23 cellular contexts compared by ENCODE assay signal in the genomic region with DNA sequence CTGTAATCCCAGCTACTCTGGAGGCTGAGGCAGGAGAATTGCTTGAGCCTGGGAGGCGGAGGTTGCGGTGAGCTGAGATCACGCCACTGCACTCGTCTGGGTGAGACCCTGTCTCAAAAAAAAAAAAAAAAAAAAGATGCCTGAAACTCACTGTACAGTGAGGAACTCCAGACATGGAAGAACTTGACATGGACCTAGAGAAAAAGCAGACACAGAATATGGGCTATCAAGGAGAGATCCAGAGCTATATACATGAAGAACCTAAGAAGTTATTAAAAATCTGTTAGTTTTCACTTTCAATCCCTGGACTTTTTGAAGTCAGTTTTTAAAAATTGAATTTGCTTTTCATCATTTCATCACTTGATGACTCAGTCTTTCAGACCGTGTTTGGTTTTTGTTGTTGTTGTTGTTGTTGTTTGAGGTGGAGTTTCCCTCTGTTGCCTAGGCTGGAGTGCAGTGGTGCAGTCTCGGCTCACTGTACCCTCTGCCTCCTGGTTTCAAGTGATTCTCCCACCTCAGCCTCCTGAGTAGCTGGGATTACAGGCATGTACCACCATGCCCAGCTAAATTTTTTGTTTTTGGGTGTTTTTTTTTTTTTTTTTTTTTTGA. TPM values are rescaled to one million over a fixed set of nuclear protein-coding genes. Genes with fewer than 3 reads are reported as not detected.
DNase-seq lines count a peak whose midpoint lies in the region; ATAC-seq and TF ChIP-seq lines count a peak whose summit lies in the region.
"Had no signal": no experiment of that assay in that cellular context is flagged by ENCODE, and none has a peak within 500 bp of the region (broad histone marks: within the 10 kb centered on the region; RNA-seq: fewer than 3 reads in every experiment).

No MANE protein-coding gene starts in this region.

- TF ChIP-seq CTCF in CD8-positive, alpha-beta T cell (IDR thresholded peaks at IDR 0.05), result no peak
- TF ChIP-seq CTCF in HFFc6 (IDR thresholded peaks at IDR 0.05), result no peak

- peak; percentile 46 to 55 for ATAC-seq in activated CD4-positive, CD25-positive, alpha-beta regulatory T cell treated with anti-CD3 and anti-CD28 coated beads, Interleukin-2, amount 50 U/mL, for 24 hours
- ATAC-seq in CD8-positive, alpha-beta T cell, result no peak
- no peak for ATAC-seq in GM19351 (IDR thresholded peaks at IDR 0.05; ENCODE audit: unreplicated experiment)

- no peak overlapping the region for H4K8ac ChIP-seq in trophoblast cell (ENCODE audit: low read depth, low read length)

- no peak overlapping the region for H2AK5ac ChIP-seq in trophoblast cell (ENCODE audit: low read length)

- no peak overlapping the region for H3K23ac ChIP-seq in trophoblast cell (ENCODE audit: low read length)

- H3K79me2 ChIP-seq in trophoblast cell (ENCODE audit: control insufficient read depth, insufficient read depth, low read length, poor library complexity), result peaks cover 5% of the 10 kb centered on the region

- no peak overlapping the region for H3K9ac ChIP-seq in trophoblast cell (ENCODE audit: low read length)

- H3K18ac ChIP-seq in trophoblast cell (ENCODE audit: low read length), result no peak overlapping the region

- H3K27ac ChIP-seq in CD8-positive, alpha-beta T cell (ENCODE audit: low read depth, low read length), result no peak overlapping the region
- H3K27ac ChIP-seq in trophoblast cell (ENCODE audit: low read depth, low read length), result no peak overlapping the region
- H3K27ac ChIP-seq: HL-60 had no signal

- H3K4me1 Mint-ChIP-seq in CD8-positive, alpha-beta T cell (ENCODE audit: low read depth), result peaks cover 25% of the 10 kb centered on the region
- H3K4me1 Mint-ChIP-seq in activated T-helper 1 cell treated with anti-CD3 and anti-CD28 coated beads, Interleukin-12 subunit alpha, Interleukin-12 subunit beta, Interleukin-2, Interleukin-4 antibody, amounts not matched to agents 30 ng/mL and 10 ng/mL and 1 ng/mL, durations not matched to agents 14 hours and 24 hours and 36 hours (ENCODE audit: low read depth), result no peaks in the 10 kb centered on the region
- H3K4me1 Mint-ChIP-seq in HFFc6 (ENCODE audit: low read depth), result peaks cover 23% of the 10 kb centered on the region

- no peak overlapping the region for H4K91ac ChIP-seq in trophoblast cell (ENCODE audit: low read depth, low read length)

- CTCF ChIA-PET in CD8-positive, alpha-beta T cell (lab: Charles Lee), result interaction anchor here (1.7 kb wide), 1 partner anchor 61 kb away, joined by 4 read pairs; no protein-coding TSS in a partner anchor

- no peak overlapping the region for H2BK12ac ChIP-seq in trophoblast cell (ENCODE audit: low read length)

- H3K9me3 Mint-ChIP-seq in CD8-positive, alpha-beta T cell, result no peaks in the 10 kb centered on the region
- no peaks in the 10 kb centered on the region for H3K9me3 Mint-ChIP-seq in activated T-helper 1 cell treated with anti-CD3 and anti-CD28 coated beads, Interleukin-12 subunit alpha, Interleukin-12 subunit beta, Interleukin-2, Interleukin-4 antibody, amounts not matched to agents 30 ng/mL and 10 ng/mL and 1 ng/mL, durations not matched to agents 14 hours and 24 hours and 36 hours
- no peaks in the 10 kb centered on the region for H3K9me3 Mint-ChIP-seq in HFFc6
- H3K9me3 Mint-ChIP-seq: CD8-positive, alpha-beta memory T cell had no signal

- H4K12ac ChIP-seq in trophoblast cell (ENCODE audit: low read depth, low read length), result no peak overlapping the region

- no peak overlapping the region for H3K4me3 ChIP-seq in CD8-positive, alpha-beta T cell (ENCODE audit: low read depth, low read length)
- H3K4me3 ChIP-seq in trophoblast cell (ENCODE audit: low read depth, low read length), result no peak overlapping the region

- H3K36me3 Mint-ChIP-seq in CD8-positive, alpha-beta T cell, result peaks cover 59% of the 10 kb centered on the region
- peaks cover 29% of the 10 kb centered on the region for H3K36me3 Mint-ChIP-seq in activated T-helper 1 cell treated with anti-CD3 and anti-CD28 coated beads, Interleukin-12 subunit alpha, Interleukin-12 subunit beta, Interleukin-2, Interleukin-4 antibody, amounts not matched to agents 30 ng/mL and 10 ng/mL and 1 ng/mL, durations not matched to agents 14 hours and 24 hours and 36 hours (ENCODE audit: low read depth)
- H3K36me3 Mint-ChIP-seq in HFFc6 (ENCODE audit: low read depth), result peaks cover 29% of the 10 kb centered on the region

- H3K4ac ChIP-seq in trophoblast cell (ENCODE audit: low read depth, low read length), result peak overlapping the region; percentile 64

- POLR2A ChIA-PET in CD8-positive, alpha-beta T cell (lab: Charles Lee), result interaction anchor here (0.6 kb wide), 1 partner anchor 88 kb away, joined by 5 read pairs; no protein-coding TSS in a partner anchor

- H3K14ac ChIP-seq in trophoblast cell (ENCODE audit: low read length), result no peak overlapping the region

- no peaks in the 10 kb centered on the region for H3K4me1 ChIP-seq in CD8-positive, alpha-beta T cell (ENCODE audit: insufficient read depth, low read length)
- H3K4me1 ChIP-seq in trophoblast cell (ENCODE audit: control insufficient read depth in 1 of 2, insufficient read depth in 2 of 2, low read length in 2 of 2), result no peaks in the 10 kb centered on the region

- H3K36me3 ChIP-seq in CD8-positive, alpha-beta T cell (ENCODE audit: insufficient read depth, low read length), result peaks cover 23% of the 10 kb centered on the region
- peaks cover 24 to 30% of the 10 kb centered on the region in 2 experiments for H3K36me3 ChIP-seq in trophoblast cell (ENCODE audit: control insufficient read depth in 1 of 2, insufficient read depth in 2 of 2, low read length in 2 of 2)

- no peak overlapping the region for H2BK120ac ChIP-seq in trophoblast cell (ENCODE audit: insufficient read depth, low read length, poor library complexity)

- no peaks in the 10 kb centered on the region for H3K9me3 ChIP-seq in CD8-positive, alpha-beta T cell (ENCODE audit: low read length)
- no peaks in the 10 kb centered on the region for H3K9me3 ChIP-seq in trophoblast cell (ENCODE audit: insufficient read depth, low read depth, low read length)

- no peak for DNase-seq in activated CD4-positive, CD25-positive, alpha-beta regulatory T cell treated with anti-CD3 and anti-CD28 coated beads, Interleukin-2, amount 50 U/mL, for 72 hours
- no peak for DNase-seq in CD8-positive, alpha-beta T cell
- no peak for DNase-seq in activated T-helper 1 cell treated with anti-CD3 and anti-CD28 coated beads, Interleukin-12 subunit alpha, Interleukin-12 subunit beta, Interleukin-2, Interleukin-4 antibody, amounts not matched to agents 30 ng/mL and 10 ng/mL and 1 ng/mL, durations not matched to agents 14 hours and 24 hours and 36 hours (ENCODE audit: low spot score)
- no peak for DNase-seq in trophoblast cell
- DNase-seq in erythroblast (lab: John Stamatoyannopoulos, UW), result no peak
- DNase-seq in HFFc6, result no peak
- DNase-seq: CD8-positive, alpha-beta memory T cell; IMR-90; NCI-H1417 treated with DMSO at 0.1 percent for 48 hours; NCI-H187 treated with DMSO at 0.1 percent for 48 hours; NCI-H226; NCI-H524; NCI-H82; SHP77 treated with DMSO at 0.1 percent for 48 hours had no signal

- no peaks in the 10 kb centered on the region for H3K79me1 ChIP-seq in trophoblast cell (ENCODE audit: low read length)

- no peaks in the 10 kb centered on the region for H3K27me3 Mint-ChIP-seq in CD8-positive, alpha-beta T cell (ENCODE audit: low read depth)
- no peaks in the 10 kb centered on the region for H3K27me3 Mint-ChIP-seq in activated T-helper 1 cell treated with anti-CD3 and anti-CD28 coated beads, Interleukin-12 subunit alpha, Interleukin-12 subunit beta, Interleukin-2, Interleukin-4 antibody, amounts not matched to agents 30 ng/mL and 10 ng/mL and 1 ng/mL, durations not matched to agents 14 hours and 24 hours and 36 hours (ENCODE audit: insufficient read depth)
- no peaks in the 10 kb centered on the region; the same call in 1 of the 2 replicates for H3K27me3 Mint-ChIP-seq in HFFc6 (ENCODE audit: insufficient read depth)
- H3K27me3 Mint-ChIP-seq: CD8-positive, alpha-beta memory T cell had no signal

- H2BK5ac ChIP-seq in trophoblast cell (ENCODE audit: low read depth, low read length, poor library complexity), result no peak overlapping the region

- intact Hi-C loops in CD8-positive, alpha-beta T cell (cut with DNase I, micrococcal nuclease), result loop anchor here in 1 of 2 experiments (2.0 kb wide), 1 partner anchor 15 kb away; no protein-coding TSS in a partner anchor
- intact Hi-C loops in activated T-helper 1 cell treated with anti-CD3 and anti-CD28 coated beads, Interleukin-12 subunit alpha, Interleukin-12 subunit beta, Interleukin-2, Interleukin-4 antibody, amounts not matched to agents 30 ng/mL and 10 ng/mL and 1 ng/mL, durations not matched to agents 14 hours and 24 hours and 36 hours (cut with micrococcal nuclease), result no loop called here

- no peaks in the 10 kb centered on the region for H3K27me3 ChIP-seq in CD8-positive, alpha-beta T cell (ENCODE audit: insufficient read depth, low read length)
- no peaks in the 10 kb centered on the region for H3K27me3 ChIP-seq in trophoblast cell (ENCODE audit: insufficient read depth, low read length)

- TF ChIP-seq POLR2A in erythroblast (IDR thresholded peaks at IDR 0.05; ENCODE audit: low read length), result no peak

- H3K4me3 Mint-ChIP-seq in CD8-positive, alpha-beta T cell, result no peak overlapping the region
- H3K4me3 Mint-ChIP-seq in activated T-helper 1 cell treated with anti-CD3 and anti-CD28 coated beads, Interleukin-12 subunit alpha, Interleukin-12 subunit beta, Interleukin-2, Interleukin-4 antibody, amounts not matched to agents 30 ng/mL and 10 ng/mL and 1 ng/mL, durations not matched to agents 14 hours and 24 hours and 36 hours, result no peak overlapping the region
- H3K4me3 Mint-ChIP-seq in HFFc6, result no peak overlapping the region
- H3K4me3 Mint-ChIP-seq: CD8-positive, alpha-beta memory T cell had no signal

- no peak overlapping the region for H3K4me2 ChIP-seq in trophoblast cell (ENCODE audit: low read length)

- peak overlapping the region; percentile 27 for H3K27ac Mint-ChIP-seq in CD8-positive, alpha-beta T cell
- H3K27ac Mint-ChIP-seq in activated T-helper 1 cell treated with anti-CD3 and anti-CD28 coated beads, Interleukin-12 subunit alpha, Interleukin-12 subunit beta, Interleukin-2, Interleukin-4 antibody, amounts not matched to agents 30 ng/mL and 10 ng/mL and 1 ng/mL, durations not matched to agents 14 hours and 24 hours and 36 hours, result peak overlapping the region; percentile 55
- H3K27ac Mint-ChIP-seq in HFFc6, result no peak overlapping the region

- no peak overlapping the region for H2AFZ ChIP-seq in trophoblast cell (ENCODE audit: insufficient read depth, low read length, poor library complexity)

- no CpG with 5 or more reads among the region's 6 CpGs for WGBS in trophoblast cell (ENCODE audit: extremely low coverage, insufficient coverage, insufficient read length)

RNA-seq across cellular contexts. Expression of a gene that starts 20.3 kb away (rescaled TPM):
- 100 to 1,000 TPM; 173 to 179 TPM for total RNA-seq in CD8-positive, alpha-beta T cell
- total RNA-seq in activated T-helper 1 cell treated with anti-CD3 and anti-CD28 coated beads, Interleukin-12 subunit alpha, Interleukin-12 subunit beta, Interleukin-2, Interleukin-4 antibody, amounts not matched to agents 30 ng/mL and 10 ng/mL and 1 ng/mL, durations not matched to agents 14 hours and 24 hours and 36 hours, result 88.4 and 97.3 TPM in 2 replicates
- 156 and 175 TPM in 2 replicates for polyA plus RNA-seq in trophoblast cell (2013)
- total RNA-seq in HFFc6 (2021; fragmentation: NEBNext Ultra II Directional; extraction: Animal tissue kit (Norgen Biotek cat#: 25700)), result 10 to 100 TPM; 55.1 to 64.8 (median 59.8) TPM

RNA-seq across cellular contexts. Expression of a gene that starts 21.2 kb away (rescaled TPM):
- not detected for total RNA-seq in CD8-positive, alpha-beta T cell
- 1.4 and 1.5 TPM in 2 replicates for total RNA-seq in activated T-helper 1 cell treated with anti-CD3 and anti-CD28 coated beads, Interleukin-12 subunit alpha, Interleukin-12 subunit beta, Interleukin-2, Interleukin-4 antibody, amounts not matched to agents 30 ng/mL and 10 ng/mL and 1 ng/mL, durations not matched to agents 14 hours and 24 hours and 36 hours
- polyA plus RNA-seq in trophoblast cell (2013), result 0.18 and 0.31 TPM in 2 replicates
- total RNA-seq in HFFc6 (2021; fragmentation: NEBNext Ultra II Directional; extraction: Animal tissue kit (Norgen Biotek cat#: 25700)), result not detected
- total RNA-seq: A172, H1, HT1080, IMR-90, M059J, RPMI7951 had no signal
- polyA plus RNA-seq: BJ; CD8-positive, alpha-beta memory T cell; H1; IMR-90 had no signal

RNA-seq across cellular contexts. Expression of a gene that starts 27.8 kb away (rescaled TPM):
- 1 to 10 TPM; 1.5 to 2.1 TPM for total RNA-seq in CD8-positive, alpha-beta T cell
- total RNA-seq in activated T-helper 1 cell treated with anti-CD3 and anti-CD28 coated beads, Interleukin-12 subunit alpha, Interleukin-12 subunit beta, Interleukin-2, Interleukin-4 antibody, amounts not matched to agents 30 ng/mL and 10 ng/mL and 1 ng/mL, durations not matched to agents 14 hours and 24 hours and 36 hours, result 38.1 and 38.8 TPM in 2 replicates
- 0.15 and 0.35 TPM in 2 replicates for polyA plus RNA-seq in trophoblast cell (2013)
- under 1 TPM in 2 of 6 experiments, not detected in 4; 0.14 to 0.20 TPM for total RNA-seq in HFFc6 (2021; fragmentation: NEBNext Ultra II Directional; extraction: Animal tissue kit (Norgen Biotek cat#: 25700))
- total RNA-seq: A172, HT1080, IMR-90, M059J, RPMI7951 had no signal
- polyA plus RNA-seq: BJ, IMR-90 had no signal

RNA-seq across cellular contexts. Expression of a gene that starts 33.0 kb away (rescaled TPM):
- total RNA-seq in CD8-positive, alpha-beta T cell, result under 1 TPM; 0.39 to 0.41 TPM
- total RNA-seq in activated T-helper 1 cell treated with anti-CD3 and anti-CD28 coated beads, Interleukin-12 subunit alpha, Interleukin-12 subunit beta, Interleukin-2, Interleukin-4 antibody, amounts not matched to agents 30 ng/mL and 10 ng/mL and 1 ng/mL, durations not matched to agents 14 hours and 24 hours and 36 hours, result 9.1 and 9.3 TPM in 2 replicates
- polyA plus RNA-seq in trophoblast cell (2013), result 2.4 and 2.7 TPM in 2 replicates
- 1 to 10 TPM; 2.8 to 5.3 (median 5.1) TPM for total RNA-seq in HFFc6 (2021; fragmentation: NEBNext Ultra II Directional; extraction: Animal tissue kit (Norgen Biotek cat#: 25700))

RNA-seq across cellular contexts. Expression of a gene that starts 42.0 kb away (rescaled TPM):
- total RNA-seq in CD8-positive, alpha-beta T cell, result 1 to 10 TPM; 2.2 to 3.0 TPM
- 4.1 and 5.3 TPM in 2 replicates for total RNA-seq in activated T-helper 1 cell treated with anti-CD3 and anti-CD28 coated beads, Interleukin-12 subunit alpha, Interleukin-12 subunit beta, Interleukin-2, Interleukin-4 antibody, amounts not matched to agents 30 ng/mL and 10 ng/mL and 1 ng/mL, durations not matched to agents 14 hours and 24 hours and 36 hours
- 4.6 and 5.4 TPM in 2 replicates for polyA plus RNA-seq in trophoblast cell (2013)
- total RNA-seq in HFFc6 (2021; fragmentation: NEBNext Ultra II Directional; extraction: Animal tissue kit (Norgen Biotek cat#: 25700)), result 1 to 10 TPM; 4.0 to 6.9 (median 5.2) TPM

Comparison
In these comparisons a context has a peak if more than half of its experiments do, and no peak if none do; other contexts are left out.
1. ATAC-seq: peak in activated CD4-positive, CD25-positive, alpha-beta regulatory T cell treated with anti-CD3 and anti-CD28 coated beads, Interleukin-2, amount 50 U/mL, for 24 hours (2 of 2); none in CD8-positive, alpha-beta T cell (single experiment) and GM19351 (single experiment).
2. RNA of a gene that starts 27.8 kb away (total RNA-seq): 38.1 to 38.8 TPM in activated T-helper 1 cell treated with anti-CD3 and anti-CD28 coated beads, Interleukin-12 subunit alpha, Interleukin-12 subunit beta, Interleukin-2, Interleukin-4 antibody, amounts not matched to agents 30 ng/mL and 10 ng/mL and 1 ng/mL, durations not matched to agents 14 hours and 24 hours and 36 hours; 1.5 to 2.1 TPM in CD8-positive, alpha-beta T cell and 0.14 to 0.20 TPM in HFFc6; every median in the first group is over 10 times any median in the second.